ENCODE assay signal across 8 cellular contexts in the genomic region with DNA sequence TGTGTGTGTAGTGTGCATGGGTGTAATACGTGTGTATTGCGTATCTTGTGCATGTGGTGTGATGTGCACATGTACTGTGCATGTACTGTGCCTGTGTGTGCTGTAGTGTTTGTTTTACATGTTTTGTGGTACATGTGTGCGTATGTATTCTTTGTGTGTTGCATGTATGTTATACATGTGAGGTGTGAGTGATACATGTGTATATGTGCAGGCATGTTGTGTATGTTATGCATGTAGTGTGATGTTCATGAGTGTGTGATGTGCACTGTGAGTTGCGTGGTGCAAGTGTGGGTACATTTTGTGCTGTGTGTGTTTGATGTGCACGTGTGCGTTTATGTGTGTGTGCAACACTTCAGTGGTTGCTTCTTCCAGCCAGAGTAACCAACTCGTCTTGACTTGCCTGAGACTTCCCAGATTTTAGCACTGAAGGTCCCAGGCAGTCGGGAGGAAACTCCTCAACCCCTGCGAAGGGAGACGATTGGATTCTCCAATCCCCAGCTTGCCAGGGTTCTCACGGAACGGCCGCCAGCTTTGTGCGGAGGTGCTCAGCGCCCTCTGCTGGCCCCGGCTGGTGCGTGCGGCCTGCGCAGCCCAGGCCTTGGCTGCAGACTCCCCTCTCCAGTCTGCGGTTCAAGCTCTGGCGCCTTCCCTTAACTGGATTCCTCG. TPM values are rescaled to one million over a fixed set of nuclear protein-coding genes. Genes with fewer than 3 reads are reported as not detected.
DNase-seq lines count a peak whose midpoint lies in the region; ATAC-seq and TF ChIP-seq lines count a peak whose summit lies in the region.

No MANE protein-coding gene starts in this region.

- H3K9ac ChIP-seq in DND-41 (ENCODE audit: low read depth, low read length): no peak overlapping the region
- H3K9ac ChIP-seq in HCT116 (ENCODE audit: low read length): no peak overlapping the region

- TF ChIP-seq POLR2A in HCT116 (IDR thresholded peaks at IDR 0.05; ENCODE audit: borderline replicate concordance, extremely low read depth, insufficient read depth, insufficient read length) (no peak), spleen (IDR thresholded peaks at IDR 0.05) (no peak)

- POLR2A ChIA-PET in HCT116 (lab: Charles Lee): no interaction called here

- peak overlapping the region; percentile 56 for H2AFZ ChIP-seq in DND-41 (ENCODE audit: low read depth, low read length)
- H2AFZ ChIP-seq in HCT116 (ENCODE audit: low read depth, low read length, poor library complexity, severe bottlenecking): peak overlapping the region; percentile 77

- peak; percentile 96 for ATAC-seq in DND-41 (ENCODE audit: insufficient read depth, low read depth)
- peak; percentile 97 for ATAC-seq in HCT116
- ATAC-seq in RWPE2 (ENCODE audit: low read depth): peak; percentile 83
- no peak for ATAC-seq in HG03378 (IDR thresholded peaks at IDR 0.05; ENCODE audit: unreplicated experiment)
- ATAC-seq in GM18517 (IDR thresholded peaks at IDR 0.05; ENCODE audit: unreplicated experiment): no peak

- H3K79me2 ChIP-seq in DND-41 (ENCODE audit: insufficient read depth, low read length) (no peaks in the 10 kb centered on the region), HCT116 (ENCODE audit: insufficient read depth, low read length) (no peaks in the 10 kb centered on the region)

- H4K20me1 ChIP-seq in DND-41 (ENCODE audit: insufficient read depth, low read length): no peaks in the 10 kb centered on the region
- no peaks in the 10 kb centered on the region for H4K20me1 ChIP-seq in HCT116 (ENCODE audit: insufficient read depth)

- TF ChIP-seq CTCF in DND-41 (IDR thresholded peaks at IDR 0.05; ENCODE audit: borderline replicate concordance, extremely low read depth, low read length, poor library complexity, severe bottlenecking) (peak; percentile 99), HCT116 (IDR thresholded peaks at IDR 0.05 in 2 of 3, conservative IDR thresholded peaks at IDR 0.05 in 1 of 3; ENCODE audit: borderline replicate concordance in 1 of 3, insufficient read depth in 1 of 3, low read depth in 2 of 3, low read length in 2 of 3) (peak; percentile 88 to 98 (median 96)), RWPE2 (IDR thresholded peaks at IDR 0.05; ENCODE audit: poor library complexity, severe bottlenecking) (peak; percentile 97), astrocyte of the cerebellum (IDR thresholded peaks at IDR 0.05; ENCODE audit: low read depth, low read length, missing control alignments) (peak; percentile 99), spleen (IDR thresholded peaks at IDR 0.05 in 8 of 11, conservative IDR thresholded peaks at IDR 0.05 in 3 of 11) (peak; percentile 63 to 97 (median 91))

- no peaks in the 10 kb centered on the region for H3K36me3 ChIP-seq in DND-41 (ENCODE audit: insufficient read depth, low read length)
- H3K36me3 ChIP-seq in HCT116 (ENCODE audit: control insufficient read depth in 1 of 2, insufficient read depth in 2 of 2, low read length in 2 of 2): no peaks in the 10 kb centered on the region
- H3K36me3 ChIP-seq in RWPE2 (ENCODE audit: low read depth): no peaks in the 10 kb centered on the region
- H3K36me3 ChIP-seq in spleen: no peaks in the 10 kb centered on the region

- H3K9me2 ChIP-seq in HCT116 (ENCODE audit: insufficient read depth): no peaks in the 10 kb centered on the region

- H3K27ac ChIP-seq in DND-41 (ENCODE audit: low read length) (no peak overlapping the region), HCT116 (ENCODE audit: low read depth, low read length) (no peak overlapping the region), RWPE2 (ENCODE audit: poor library complexity, severe bottlenecking) (no peak overlapping the region), spleen (peak overlapping the region in 1 of 8 donors; percentile 2)

- intact Hi-C loops in HCT116 (cut with micrococcal nuclease) (loop anchor here (1.0 to 5.0 kb wide), 5 partner anchors 69 to 546 kb away; no protein-coding TSS in a partner anchor), spleen (cut with DNase I; ENCODE audit: low total_unique reads) (loop anchor here (5.0 to 10.0 kb wide), 3 partner anchors 126 to 543 kb away; no protein-coding TSS in a partner anchor)

- H3K4me1 ChIP-seq in DND-41 (ENCODE audit: insufficient read depth, low read length) (peaks cover 10% of the 10 kb centered on the region), HCT116 (ENCODE audit: control insufficient read depth in 1 of 2, insufficient read depth in 2 of 2, low read length in 2 of 2) (peaks cover 0 to 9% of the 10 kb centered on the region in 2 experiments; a peak in 1 of 4 replicates), RWPE2 (ENCODE audit: insufficient read depth, poor library complexity, severe bottlenecking) (peaks cover 4% of the 10 kb centered on the region), spleen (peaks cover 0 to 51% (median 16%) of the 10 kb centered on the region in 6 donors)

- H3K27me3 ChIP-seq in DND-41 (ENCODE audit: insufficient read depth, low read length, poor library complexity): peaks cover 30% of the 10 kb centered on the region
- no peaks in the 10 kb centered on the region for H3K27me3 ChIP-seq in HCT116 (ENCODE audit: insufficient read depth, low read length)
- no peaks in the 10 kb centered on the region for H3K27me3 ChIP-seq in RWPE2 (ENCODE audit: insufficient read depth, poor library complexity, severe bottlenecking)
- H3K27me3 ChIP-seq in spleen (replicated peaks in 1 of 7): peaks cover 0 to 24% (median 0%) of the 10 kb centered on the region in 7 donors

- 20 to 25% (median 23%) methylated on average over 22 of the region's 22 CpGs for WGBS in spleen, 5 donors

- TF ChIP-seq RAD21 in HCT116 (IDR thresholded peaks at IDR 0.05; ENCODE audit: low read depth): peak; percentile 98

- no peaks in the 10 kb centered on the region for H3K9me3 ChIP-seq in DND-41 (ENCODE audit: insufficient read depth, low read length, severe bottlenecking)
- H3K9me3 ChIP-seq in HCT116 (ENCODE audit: control insufficient read depth in 1 of 2, insufficient read depth in 1 of 2, low read depth in 1 of 2, low read length in 2 of 2): no peaks in the 10 kb centered on the region
- no peaks in the 10 kb centered on the region for H3K9me3 ChIP-seq in RWPE2 (ENCODE audit: severe bottlenecking)
- no peaks in the 10 kb centered on the region for H3K9me3 ChIP-seq in spleen

- in situ Hi-C loops in astrocyte of the cerebellum (cut with HindIII; ENCODE audit: low sequenced_read_pairs): no loop called here

- DNase-seq in DND-41: peak; percentile 78
- peak; percentile 38 for DNase-seq in HCT116 (ENCODE audit: low read depth, low spot score)
- DNase-seq in RWPE2 (ENCODE audit: low spot score): no peak
- DNase-seq in astrocyte of the cerebellum (ENCODE audit: low read depth): peak; percentile 83
- peak; percentile 44 for DNase-seq in iPS DF 4.7 (ENCODE audit: extremely low read depth, low spot score)
- peak; percentile 90 for DNase-seq in spleen

- CTCF ChIA-PET in HCT116 (lab: Charles Lee): interaction anchor here (0.6 to 3.9 kb wide), 17 partner anchors 8 to 547 kb away, joined by 3 to 65 read pairs (median 3); no protein-coding TSS in a partner anchor

- no TSS peak for BruUV-seq in HCT116 (replicated peaks; lab: Mats Ljungman, UMichigan)

- RAD21 ChIA-PET in HCT116 (lab: Charles Lee; ENCODE audit: low non-redundant PET in 1 of 2, low total read pairs in 2 of 2, uncharacterized antibody in 2 of 2, unreplicated experiment in 2 of 2): interaction anchor here (0.8 to 1.1 kb wide), 7 partner anchors 118 to 372 kb away, joined by 3 to 11 read pairs (median 3); no protein-coding TSS in a partner anchor

- peak overlapping the region; percentile 54 for H3K4me2 ChIP-seq in DND-41 (ENCODE audit: insufficient read depth, low read length)
- peak overlapping the region; percentile 48 for H3K4me2 ChIP-seq in HCT116 (ENCODE audit: low read length)

- H3K4me3 ChIP-seq in DND-41 (ENCODE audit: low read depth in 1 of 2, low read length in 2 of 2) (0 out of 4 replicates have a peak overlapping the region, but pooled peaks of 1 of the 2 experiments have one; percentile 26), HCT116 (replicated peaks in 1 of 2; ENCODE audit: low read depth in 1 of 2, low read length in 2 of 2) (no peak overlapping the region), RWPE2 (ENCODE audit: severe bottlenecking) (no peak overlapping the region), astrocyte of the cerebellum (ENCODE audit: low read depth, low read length) (peak overlapping the region; percentile 41), spleen (peak overlapping the region; percentile 18 to 72 (median 40))

TF ChIP-seq in HCT116, 20 proteins besides CTCF, POLR2A, EP300 and RAD21:
- TF ChIP-seq CBX3 (IDR thresholded peaks at IDR 0.05; ENCODE audit: low read depth): no peak
- TF ChIP-seq ELF1 (IDR thresholded peaks at IDR 0.05; ENCODE audit: borderline replicate concordance, low read depth): no peak
- no peak for TF ChIP-seq EZH2phosphoT487 (IDR thresholded peaks at IDR 0.05; ENCODE audit: borderline replicate concordance)
- peak; percentile 50 for TF ChIP-seq YY1 (IDR thresholded peaks at IDR 0.05; ENCODE audit: extremely low read depth, insufficient replicate concordance, low read depth, low read length)
- no peak for TF ChIP-seq SIN3A (IDR thresholded peaks at IDR 0.05; ENCODE audit: low read depth)
TF ChIP-seq in HCT116: peak in this region for 1.

RNA-seq across cellular contexts. Expression of a gene that starts 3.6 kb away (rescaled TPM):
- total RNA-seq in HCT116 (2021; ENCODE audit: unreplicated experiment) (0.05 TPM), spleen (100 to 1,000 TPM in 1 of 7 donors, 10 to 100 TPM in 6; 34.2 to 147 (median 49.5) TPM)
- polyA plus RNA-seq in HCT116 (2012): not detected in 2 replicates
- 1 to 10 TPM; 2.5 to 6.7 (median 3.1) TPM for polyA plus RNA-seq in spleen

Comparison
In these comparisons a context has a peak if more than half of its experiments do, and no peak if none do; other contexts are left out.
1. ATAC-seq: peak in DND-41 (single experiment), HCT116 (single experiment) and RWPE2 (single experiment); none in HG03378 (single experiment) and GM18517 (single experiment).
2. H3K4me3 ChIP-seq: peak in astrocyte of the cerebellum (single experiment) and spleen (8 of 8); none in HCT116 (0 of 2) and RWPE2 (single experiment).
3. RNA of a gene that starts 3.6 kb away (total RNA-seq): 34.2 to 147 TPM in spleen; 0.05 TPM in HCT116 (single experiment); every median in the first group is over 10 times any median in the second.
4. Peak in every context shown above with its lines, with median percentiles within 50 percentile points of each other: CTCF ChIP-seq.